ENCODE assay signal across 22 cellular contexts in genomic region chr1:155529109-155529508, GRCh38. TPM values are rescaled to one million over a fixed set of nuclear protein-coding genes. Genes with fewer than 3 reads are reported as not detected.
DNase-seq lines count a peak whose midpoint lies in the region; ATAC-seq and TF ChIP-seq lines count a peak whose summit lies in the region.
"Had no signal": no experiment of that assay in that cellular context is flagged by ENCODE, and none has a peak within 500 bp of the region (broad histone marks: within the 10 kb centered on the region; RNA-seq: fewer than 3 reads in every experiment).

No MANE protein-coding gene starts in this region.

- H3K36me3 ChIP-seq in OCI-LY1 (ENCODE audit: insufficient read depth, low read length) = peaks cover 5% of the 10 kb centered on the region; the same call in 1 of the 2 replicates

- ATAC-seq in GM18909 (IDR thresholded peaks at IDR 0.05; ENCODE audit: poor library complexity, unreplicated experiment) (peak; percentile 31), naive B cell (ENCODE audit: low read depth in 2 of 2) (peak; percentile 17 to 20), GM19463 (IDR thresholded peaks at IDR 0.05; ENCODE audit: unreplicated experiment) (no peak), HG03108 (IDR thresholded peaks at IDR 0.05; ENCODE audit: unreplicated experiment) (no peak)
- ATAC-seq: activated CD8-positive, alpha-beta memory T cell treated with anti-CD3 and anti-CD28 coated beads, Interleukin-2, amount 10 ng/mL, durations not matched to agents 7 days and 5 days; esophagus mucosa; right cardiac atrium had no signal

- peak overlapping the region in 4 of 7 donors; percentile 1 to 47 (median 32) for H3K27ac Mint-ChIP-seq in CD14-positive monocyte
- H3K27ac Mint-ChIP-seq in naive B cell = peak overlapping the region; percentile 76 to 98 (median 94)
- no peak overlapping the region for H3K27ac Mint-ChIP-seq in glutamatergic neuron (ENCODE audit: unreplicated experiment)
- H3K27ac Mint-ChIP-seq: activated CD8-positive, alpha-beta memory T cell treated with anti-CD3 and anti-CD28 coated beads, Interleukin-2, amount 10 ng/mL, durations not matched to agents 7 days and 5 days had no signal

- H3K36me3 Mint-ChIP-seq in CD14-positive monocyte (peaks cover 10 to 20% of the 10 kb centered on the region in 2 donors), naive B cell (peaks cover 0 to 4% of the 10 kb centered on the region in 2 donors), glutamatergic neuron (ENCODE audit: unreplicated experiment) (peaks cover 4% of the 10 kb centered on the region)

- no peaks in the 10 kb centered on the region for H4K20me1 ChIP-seq in OCI-LY1 (ENCODE audit: insufficient read depth, low read length)

- H2AFZ ChIP-seq in OCI-LY1 (ENCODE audit: low read length) = no peak overlapping the region

- H3K4me1 Mint-ChIP-seq in CD14-positive monocyte (peaks cover 21% of the 10 kb centered on the region), naive B cell (peaks cover 25 to 36% (median 26%) of the 10 kb centered on the region in 3 donors), glutamatergic neuron (ENCODE audit: low read depth, unreplicated experiment) (peaks cover 4% of the 10 kb centered on the region)

- TF ChIP-seq CTCF in CD14-positive monocyte (IDR thresholded peaks at IDR 0.05) = no peak
- TF ChIP-seq CTCF in OCI-LY1 (IDR thresholded peaks at IDR 0.05; ENCODE audit: low read length) = no peak
- TF ChIP-seq CTCF in glutamatergic neuron (IDR thresholded peaks at IDR 0.05; ENCODE audit: partially characterized antibody, unreplicated experiment) = no peak

- no peaks in the 10 kb centered on the region for H3K27me3 ChIP-seq in OCI-LY1 (ENCODE audit: insufficient read depth, low read length)

- H3K4me3 ChIP-seq in OCI-LY1 (ENCODE audit: low read depth, low read length, poor library complexity, severe bottlenecking) = no peak overlapping the region

- H3K9me3 ChIP-seq in OCI-LY1 (ENCODE audit: low read length) = no peaks in the 10 kb centered on the region

- peak overlapping the region; percentile 18 for H3K9ac ChIP-seq in OCI-LY1 (ENCODE audit: low read length)

- H3K4me3 Mint-ChIP-seq in CD14-positive monocyte (no peak overlapping the region), naive B cell (peak overlapping the region; percentile 66 to 91 (median 84)), glutamatergic neuron (ENCODE audit: unreplicated experiment) (no peak overlapping the region)
- H3K4me3 Mint-ChIP-seq: activated CD8-positive, alpha-beta memory T cell treated with anti-CD3 and anti-CD28 coated beads, Interleukin-2, amount 10 ng/mL, durations not matched to agents 7 days and 5 days had no signal

- H3F3A ChIP-seq in OCI-LY1 (ENCODE audit: insufficient read depth, low read length) = no peaks in the 10 kb centered on the region

- peaks cover 33% of the 10 kb centered on the region for H3K4me1 ChIP-seq in OCI-LY1 (ENCODE audit: insufficient read depth, low read length, severe bottlenecking)

- no peaks in the 10 kb centered on the region for H3K27me3 Mint-ChIP-seq in CD14-positive monocyte (ENCODE audit: low read depth in 3 of 3)
- no peaks in the 10 kb centered on the region for H3K27me3 Mint-ChIP-seq in naive B cell
- peaks cover 2% of the 10 kb centered on the region for H3K27me3 Mint-ChIP-seq in glutamatergic neuron (ENCODE audit: unreplicated experiment)
- H3K27me3 Mint-ChIP-seq: activated CD8-positive, alpha-beta memory T cell treated with anti-CD3 and anti-CD28 coated beads, Interleukin-2, amount 10 ng/mL, durations not matched to agents 7 days and 5 days had no signal

- no peaks in the 10 kb centered on the region for H3K9me2 ChIP-seq in OCI-LY1 (ENCODE audit: low read depth, low read length)

- H3K9me3 Mint-ChIP-seq in CD14-positive monocyte = peaks cover 0 to 1% (median 0%) of the 10 kb centered on the region in 7 donors
- peaks cover 0 to 2% (median 0%) of the 10 kb centered on the region in 7 donors for H3K9me3 Mint-ChIP-seq in naive B cell
- H3K9me3 Mint-ChIP-seq in glutamatergic neuron (ENCODE audit: unreplicated experiment) = peaks cover 4% of the 10 kb centered on the region

- peak overlapping the region; percentile 83 for H3K27ac ChIP-seq in OCI-LY1 (ENCODE audit: low read depth, low read length, poor library complexity, severe bottlenecking)
- H3K27ac ChIP-seq: HL-60 had no signal

- H3K79me2 ChIP-seq in OCI-LY1 (ENCODE audit: insufficient read depth, low read length) = peaks cover 96% of the 10 kb centered on the region

- no peak for DNase-seq in CD14-positive monocyte (ENCODE audit: low spot score)
- DNase-seq in naive B cell = peak; percentile 11
- no peak for DNase-seq in glutamatergic neuron
- DNase-seq in effector CD4-positive, alpha-beta T cell = no peak
- DNase-seq: activated CD4-positive, CD25-positive, alpha-beta regulatory T cell; activated CD8-positive, alpha-beta memory T cell treated with anti-CD3 and anti-CD28 coated beads, Interleukin-2, amount 10 ng/mL, durations not matched to agents 7 days and 5 days; activated effector memory CD4-positive, alpha-beta T cell treated with anti-CD3 and anti-CD28 coated beads, Interleukin-2, amount 50 U/mL, for 16 hours; amniotic stem cell; caudate nucleus; EL; NCI-H1105; NCI-H2107; NCI-H526; occipital lobe; OCI-M1; right cardiac atrium had no signal

- intact Hi-C loops in CD14-positive monocyte (cut with micrococcal nuclease) = no loop called here

- H3K4me2 ChIP-seq in OCI-LY1 (ENCODE audit: low read length) = peak overlapping the region; percentile 67

RNA-seq across cellular contexts. Expression of gene ASH1L, which starts 33.5 kb away (rescaled TPM):
- 1 to 10 TPM; 2.7 to 5.6 TPM for polyA plus RNA-seq in CD14-positive monocyte
- polyA plus RNA-seq in naive B cell (ENCODE audit: low read depth in 6 of 6) = 10 to 100 TPM in 5 of 6 donors, 1 to 10 TPM in 1; 6.4 to 51.8 (median 23.4) TPM
- 43.0 TPM for total RNA-seq in glutamatergic neuron (ENCODE audit: unreplicated experiment)

Comparison
In these comparisons a context has a peak if more than half of its experiments do, and no peak if none do; other contexts are left out.
1. H3K4me3 Mint-ChIP-seq: peak in naive B cell (8 of 8); none in CD14-positive monocyte (0 of 2) and glutamatergic neuron (single experiment).
2. ATAC-seq: peak in GM18909 (single experiment) and naive B cell (2 of 2); none in GM19463 (single experiment) and HG03108 (single experiment).